Comparison of ENCODE assay signal across 10 cellular contexts in genomic region chr14:22824711-22825359, GRCh38. TPM values are rescaled to one million over a fixed set of nuclear protein-coding genes. Genes with fewer than 3 reads are reported as not detected.
DNase-seq lines count a peak whose midpoint lies in the region; ATAC-seq and TF ChIP-seq lines count a peak whose summit lies in the region.
"Had no signal": no experiment of that assay in that cellular context is flagged by ENCODE, and none has a peak within 500 bp of the region (broad histone marks: within the 10 kb centered on the region; RNA-seq: fewer than 3 reads in every experiment).

No MANE protein-coding gene starts in this region.

- peak overlapping the region; percentile 3 for H3K4me3 Mint-ChIP-seq in T-helper 17 cell

- H3K36me3 ChIP-seq in HEK293 (ENCODE audit: control insufficient read depth in 2 of 2, insufficient read depth in 1 of 2, low read length in 2 of 2), result no peaks in the 10 kb centered on the region
- H3K36me3 ChIP-seq: ovary had no signal

- H3K9me3 ChIP-seq in HEK293 (ENCODE audit: control insufficient read depth, insufficient read depth, low read depth, low read length), result no peaks in the 10 kb centered on the region
- H3K9me3 ChIP-seq in T-helper 17 cell (ENCODE audit: control insufficient read depth, low read length, poor library complexity, severe bottlenecking), result no peaks in the 10 kb centered on the region
- H3K9me3 ChIP-seq: ovary had no signal

- H3K27ac Mint-ChIP-seq in T-helper 17 cell, result no peak overlapping the region

- H3K27me3 Mint-ChIP-seq in T-helper 17 cell, result peaks cover 13% of the 10 kb centered on the region

- H3K4me3 ChIP-seq in HEK293 (ENCODE audit: low read depth, low read length), result no peak overlapping the region
- H3K4me3 ChIP-seq: ovary had no signal

- CTCF ChIA-PET in HEK293 (lab: Yijun Ruan, JAX) (interaction anchor here (0.8 to 4.7 kb wide), 6 partner anchors 27 to 254 kb away, joined by 3 to 115 read pairs (median 7); partner anchors contain the start of gene OXA1L), GM10248 (lab: Yijun Ruan, JAX) (interaction anchor here (1.2 to 14.9 kb wide), 11 partner anchors 10 to 167 kb away, joined by 3 to 262 read pairs (median 19); partner anchors contain the start of genes LRP10 and MMP14)

- H3K4me1 Mint-ChIP-seq in T-helper 17 cell, result peaks cover 15% of the 10 kb centered on the region

- ATAC-seq in T-helper 17 cell, result no peak
- ATAC-seq in GM19463 (IDR thresholded peaks at IDR 0.05; ENCODE audit: unreplicated experiment), result no peak
- no peak for ATAC-seq in GM18909 (IDR thresholded peaks at IDR 0.05; ENCODE audit: poor library complexity, unreplicated experiment)

- H3K27ac ChIP-seq in HEK293 (ENCODE audit: extremely low read depth, low read depth, low read length), result no peak overlapping the region
- H3K27ac ChIP-seq: ovary had no signal

- POLR2A ChIA-PET in HEK293 (lab: Yijun Ruan, JAX), result interaction anchor here (0.6 to 1.4 kb wide), 4 partner anchors 12 to 58 kb away, joined by 3 to 6 read pairs (median 3); no protein-coding TSS in a partner anchor
- POLR2A ChIA-PET in GM10248 (lab: Yijun Ruan, JAX), result interaction anchor here (0.7 kb wide), 1 partner anchor 269 kb away, joined by 6 read pairs; no protein-coding TSS in a partner anchor

- peaks cover 3% of the 10 kb centered on the region for H3K36me3 Mint-ChIP-seq in T-helper 17 cell (ENCODE audit: low read depth)

- TF ChIP-seq CTCF in HEK293 (tag by site-specific recombination; IDR thresholded peaks at IDR 0.05), result no peak
- no peak for TF ChIP-seq CTCF in GM10248 (IDR thresholded peaks at IDR 0.05; ENCODE audit: control extremely low read depth, extremely low read depth, low read depth, missing control alignments)

- DNase-seq in AG08396 (ENCODE audit: low spot score) (peak; percentile 81), T-helper 17 cell (no peak), islet precursor cell (peak; percentile 96), GM10248 (ENCODE audit: extremely low spot score) (no peak), COLO668 (lab: John Stamatoyannopoulos, UW; ENCODE audit: unreplicated experiment) (no peak)
- DNase-seq: NCI-H1105 treated with DMSO at 0.1 percent for 48 hours had no signal

- H3K4me1 ChIP-seq in HEK293 (ENCODE audit: control insufficient read depth, insufficient read depth, low read length), result peaks cover 2% of the 10 kb centered on the region; the same call in 1 of the 2 replicates

TF ChIP-seq in HEK293, 187 proteins besides CTCF, POLR2A, EP300 and RAD21:
- peak; percentile 94 for TF ChIP-seq ZNF629 (tag by site-specific recombination; IDR thresholded peaks at IDR 0.05)
- TF ChIP-seq ZNF341 (tag by site-specific recombination; IDR thresholded peaks at IDR 0.05; ENCODE audit: low read depth), result no peak
- TF ChIP-seq ZNF366 (tag by site-specific recombination; conservative IDR thresholded peaks at IDR 0.05), result peak; percentile 68
- peak; percentile 48 for TF ChIP-seq GLIS1 (tag by site-specific recombination; IDR thresholded peaks at IDR 0.05)
- TF ChIP-seq PATZ1 (tag by site-specific recombination; IDR thresholded peaks at IDR 0.05), result peak; percentile 32; the same call in 1 of the 2 replicates
- TF ChIP-seq ZNF10 (tag by site-specific recombination; IDR thresholded peaks at IDR 0.05), result peak; percentile 70
- TF ChIP-seq GLI2 (tag by site-specific recombination; IDR thresholded peaks at IDR 0.05; ENCODE audit: borderline replicate concordance, low read depth), result no peak
- peak; percentile 87 for TF ChIP-seq ZBTB21 (tag by site-specific recombination; IDR thresholded peaks at IDR 0.05)
- no peak for TF ChIP-seq ZNF560 (tag by site-specific recombination; IDR thresholded peaks at IDR 0.05; ENCODE audit: borderline replicate concordance)
- TF ChIP-seq ZNF473 (tag by site-specific recombination; IDR thresholded peaks at IDR 0.05), result no peak
- no peak for TF ChIP-seq ZNF768 (tag by site-specific recombination; IDR thresholded peaks at IDR 0.05)
- TF ChIP-seq ZBTB7A (tag by site-specific recombination; IDR thresholded peaks at IDR 0.05; ENCODE audit: low read depth), result no peak
- no peak; the same call in 1 of the 2 replicates for TF ChIP-seq ZNF335 (tag by site-specific recombination; conservative IDR thresholded peaks at IDR 0.05)
- peak; percentile 22 for TF ChIP-seq ATF2 (tag by site-specific recombination; IDR thresholded peaks at IDR 0.05; ENCODE audit: low read depth)
- TF ChIP-seq PRDM6 (tag by site-specific recombination; IDR thresholded peaks at IDR 0.05), result no peak
- no peak for TF ChIP-seq ZNF280D (tag by site-specific recombination; IDR thresholded peaks at IDR 0.05)

RNA-seq across cellular contexts. Expression of gene MRPL52, which starts 4.9 kb away (rescaled TPM):
- 10 to 100 TPM; 36.2 to 44.6 TPM for total RNA-seq in T-helper 17 cell

RNA-seq across cellular contexts. Expression of gene SLC7A7, which starts 9.6 kb away (rescaled TPM):
- 1 to 10 TPM in 1 of 2 donors, under 1 TPM in 1; 0.55 to 3.1 TPM for total RNA-seq in T-helper 17 cell

RNA-seq across cellular contexts. Expression of gene MMP14, which starts 11.6 kb away (rescaled TPM):
- 1 to 10 TPM in 1 of 2 donors, under 1 TPM in 1; 0.85 to 1.0 TPM for total RNA-seq in T-helper 17 cell

RNA-seq across cellular contexts. Expression of gene LRP10, which starts 46.7 kb away (rescaled TPM):
- 10 to 100 TPM; 76.9 to 84.5 TPM for total RNA-seq in T-helper 17 cell

RNA-seq across cellular contexts. Expression of gene REM2, which starts 58.2 kb away (rescaled TPM):
- 1 to 10 TPM; 7.2 to 8.7 TPM for total RNA-seq in T-helper 17 cell

Comparison
In these comparisons a context has a peak if more than half of its experiments do, and no peak if none do; other contexts are left out.
1. DNase-seq: peak in AG08396 (single experiment) and islet precursor cell (single experiment); none in T-helper 17 cell (0 of 3), GM10248 (single experiment) and COLO668 (single experiment).